Comparison of ENCODE assay signal across 1 cellular context in the genomic region with DNA sequence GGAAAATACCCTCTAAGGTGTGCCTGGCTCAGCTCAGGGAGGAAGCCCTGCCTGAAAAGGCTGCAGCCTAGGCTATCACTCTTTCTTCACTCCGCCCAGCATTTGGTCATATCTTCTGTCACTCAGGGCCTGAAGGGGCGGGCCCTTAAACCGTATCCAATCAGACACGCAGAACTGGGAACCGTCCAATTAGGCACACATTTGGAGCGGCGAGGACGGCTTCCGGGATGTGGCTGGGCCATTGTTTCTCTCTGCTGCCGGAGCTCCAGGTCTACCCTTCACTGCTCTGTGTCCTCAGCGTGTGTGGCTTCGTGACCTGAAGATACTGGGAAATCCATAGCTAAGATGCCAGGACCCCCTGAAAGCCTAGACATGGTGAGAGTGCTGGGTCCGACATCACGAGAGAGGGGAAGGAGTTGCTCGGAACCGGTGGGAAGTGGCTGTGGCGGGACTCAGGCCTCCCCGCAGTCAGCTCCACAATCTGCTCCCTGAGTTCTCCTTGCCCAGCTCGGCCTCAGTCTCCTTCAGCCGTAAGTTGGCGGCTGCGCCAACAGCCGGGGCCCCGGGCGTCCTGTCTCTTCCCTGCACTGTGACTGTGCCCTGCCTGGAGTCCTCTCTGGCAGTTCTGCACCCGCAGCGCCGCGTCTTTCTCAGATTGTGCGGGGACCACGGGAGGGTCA.
A peak's percentile ranks its signal among the peaks of the same experiment; 100 is the strongest.
TF ChIP-seq lines count a peak whose summit lies in the region.

ZNF493 (plus strand) TSS at position 241 of the 680 bp plus-strand sequence; CDS start at position 346, 105 bp downstream.

TF ChIP-seq in HepG2, 621 proteins besides CTCF, POLR2A, EP300 and RAD21 (continued from another document and continues in another):
- TF ChIP-seq LRRFIP1 (CRISPR knock-in tag; conservative IDR thresholded peaks at IDR 0.05) (no peak), ZNF770 (CRISPR knock-in tag; IDR thresholded peaks at IDR 0.05) (no peak), NCOA5 (CRISPR knock-in tag; IDR thresholded peaks at IDR 0.05) (no peak), SRSF9 (IDR thresholded peaks at IDR 0.05; ENCODE audit: borderline replicate concordance, insufficient read depth, low read depth, low read length, poor library complexity, severe bottlenecking) (no peak), ZBTB7B (CRISPR knock-in tag; IDR thresholded peaks at IDR 0.05) (no peak), PHF20 (CRISPR knock-in tag; IDR thresholded peaks at IDR 0.05) (peak; percentile 84), RBFOX2 (IDR thresholded peaks at IDR 0.05; ENCODE audit: low read depth, low read length) (peak; percentile 46), NR3C1 (CRISPR knock-in tag; IDR thresholded peaks at IDR 0.05) (no peak), ZNF800 (CRISPR knock-in tag; IDR thresholded peaks at IDR 0.05) (no peak), CCAR2 (optimal IDR thresholded peaks at IDR 0.05; ENCODE audit: low read depth, low read length) (no peak), BHLHE40 (IDR thresholded peaks at IDR 0.05; ENCODE audit: low read length) (no peak), CC2D1A (CRISPR knock-in tag; IDR thresholded peaks at IDR 0.05) (no peak), NFE2 (CRISPR knock-in tag; IDR thresholded peaks at IDR 0.05) (no peak), HDAC6 (IDR thresholded peaks at IDR 0.05; ENCODE audit: low read depth, low read length) (no peak), PRMT3 (CRISPR knock-in tag; IDR thresholded peaks at IDR 0.05; ENCODE audit: borderline replicate concordance, low read depth) (no peak), ZSCAN22 (CRISPR knock-in tag; IDR thresholded peaks at IDR 0.05) (no peak), NRL (CRISPR knock-in tag; IDR thresholded peaks at IDR 0.05; ENCODE audit: borderline replicate concordance) (no peak), TP53 (CRISPR knock-in tag; conservative IDR thresholded peaks at IDR 0.05) (no peak), KLF11 (CRISPR knock-in tag; IDR thresholded peaks at IDR 0.05) (no peak), NR2F2 (IDR thresholded peaks at IDR 0.05; ENCODE audit: borderline replicate concordance, low read depth) (no peak), KLF6 (CRISPR knock-in tag; IDR thresholded peaks at IDR 0.05) (0 out of 2 replicates have a peak, but pooled peaks have one; percentile 35), TRIM24 (CRISPR knock-in tag; IDR thresholded peaks at IDR 0.05) (no peak), ZNF24 (IDR thresholded peaks at IDR 0.05) (no peak), SAFB2 (CRISPR knock-in tag; IDR thresholded peaks at IDR 0.05; ENCODE audit: borderline replicate concordance, low read depth) (no peak), STAT5B (CRISPR knock-in tag; IDR thresholded peaks at IDR 0.05) (no peak), ZNF280B (CRISPR knock-in tag; IDR thresholded peaks at IDR 0.05; ENCODE audit: borderline replicate concordance) (no peak), CEBPB (IDR thresholded peaks at IDR 0.05; ENCODE audit: borderline replicate concordance, low read depth, low read length) (no peak; the same call in 1 of the 2 replicates), TSC22D2 (CRISPR knock-in tag; IDR thresholded peaks at IDR 0.05; ENCODE audit: borderline replicate concordance) (0 out of 2 replicates have a peak, but pooled peaks have one; percentile 53), NBN (conservative IDR thresholded peaks at IDR 0.05) (no peak), MTERF4 (CRISPR knock-in tag; IDR thresholded peaks at IDR 0.05) (no peak), MED1 (CRISPR knock-in tag; IDR thresholded peaks at IDR 0.05) (no peak), CBX2 (IDR thresholded peaks at IDR 0.05; ENCODE audit: low read depth, low read length) (no peak), CBX2 (CRISPR knock-in tag; IDR thresholded peaks at IDR 0.05; ENCODE audit: low read depth) (no peak), ZNF616 (CRISPR knock-in tag; IDR thresholded peaks at IDR 0.05; ENCODE audit: low read depth) (peak; percentile 65; the same call in 1 of the 2 replicates), ZNF34 (CRISPR knock-in tag; IDR thresholded peaks at IDR 0.05; ENCODE audit: borderline replicate concordance) (no peak)
- TF ChIP-seq, protein P1, sequence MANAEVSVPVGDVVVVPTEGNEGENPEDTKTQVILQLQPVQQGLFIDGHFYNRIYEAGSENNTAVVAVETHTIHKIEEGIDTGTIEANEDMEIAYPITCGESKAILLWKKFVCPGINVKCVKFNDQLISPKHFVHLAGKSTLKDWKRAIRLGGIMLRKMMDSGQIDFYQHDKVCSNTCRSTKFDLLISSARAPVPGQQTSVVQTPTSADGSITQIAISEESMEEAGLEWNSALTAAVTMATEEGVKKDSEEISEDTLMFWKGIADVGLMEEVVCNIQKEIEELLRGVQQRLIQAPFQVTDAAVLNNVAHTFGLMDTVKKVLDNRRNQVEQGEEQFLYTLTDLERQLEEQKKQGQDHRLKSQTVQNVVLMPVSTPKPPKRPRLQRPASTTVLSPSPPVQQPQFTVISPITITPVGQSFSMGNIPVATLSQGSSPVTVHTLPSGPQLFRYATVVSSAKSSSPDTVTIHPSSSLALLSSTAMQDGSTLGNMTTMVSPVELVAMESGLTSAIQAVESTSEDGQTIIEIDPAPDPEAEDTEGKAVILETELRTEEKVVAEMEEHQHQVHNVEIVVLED (CRISPR knock-in tag; IDR thresholded peaks at IDR 0.05; ENCODE audit: borderline replicate concordance): no peak; the same call in 1 of the 2 replicates
- TF ChIP-seq, protein P2, sequence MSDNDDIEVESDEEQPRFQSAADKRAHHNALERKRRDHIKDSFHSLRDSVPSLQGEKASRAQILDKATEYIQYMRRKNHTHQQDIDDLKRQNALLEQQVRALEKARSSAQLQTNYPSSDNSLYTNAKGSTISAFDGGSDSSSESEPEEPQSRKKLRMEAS (IDR thresholded peaks at IDR 0.05): no peak
- TF ChIP-seq, protein P3, sequence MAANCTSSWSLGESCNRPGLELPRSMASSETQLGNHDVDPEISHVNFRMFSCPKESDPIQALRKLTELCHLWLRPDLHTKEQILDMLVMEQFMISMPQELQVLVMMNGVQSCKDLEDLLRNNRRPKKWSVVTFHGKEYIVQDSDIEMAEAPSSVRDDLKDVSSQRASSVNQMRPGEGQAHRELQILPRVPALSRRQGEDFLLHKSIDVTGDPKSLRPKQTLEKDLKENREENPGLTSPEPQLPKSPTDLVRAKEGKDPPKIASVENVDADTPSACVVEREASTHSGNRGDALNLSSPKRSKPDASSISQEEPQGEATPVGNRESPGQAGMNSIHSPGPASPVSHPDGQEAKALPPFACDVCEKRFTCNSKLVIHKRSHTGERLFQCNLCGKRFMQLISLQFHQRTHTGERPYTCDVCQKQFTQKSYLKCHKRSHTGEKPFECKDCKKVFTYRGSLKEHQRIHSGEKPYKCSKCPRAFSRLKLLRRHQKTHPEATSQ (CRISPR knock-in tag; IDR thresholded peaks at IDR 0.05; ENCODE audit: borderline replicate concordance): no peak
